ENCODE assay signal across 8 cellular contexts in the genomic region with DNA sequence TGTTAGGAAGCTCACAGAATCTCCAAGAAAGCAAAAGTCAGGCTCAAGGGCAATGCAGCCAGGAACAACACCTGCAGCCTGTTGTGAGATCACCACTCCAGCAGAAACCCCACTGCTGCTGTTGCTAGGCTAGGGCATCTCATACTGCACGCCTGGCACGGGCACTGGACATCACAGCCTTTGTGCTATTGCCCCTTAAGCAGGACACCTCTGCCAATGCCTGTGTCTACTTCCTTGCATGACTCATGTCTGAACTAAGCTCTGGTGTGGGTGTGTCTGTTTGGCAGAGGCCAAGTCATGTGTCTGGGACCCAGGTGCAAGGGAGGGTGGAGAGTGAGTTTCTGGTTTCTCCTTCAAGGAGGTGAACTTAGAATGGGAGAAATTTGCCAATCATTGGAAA. TPM values are rescaled to one million over a fixed set of nuclear protein-coding genes. Genes with fewer than 3 reads are reported as not detected.
DNase-seq lines count a peak whose midpoint lies in the region; ATAC-seq and TF ChIP-seq lines count a peak whose summit lies in the region.

No MANE protein-coding gene starts in this region.

- no peak for TF ChIP-seq CTCF in NB4 (IDR thresholded peaks at IDR 0.05; ENCODE audit: low read depth, low read length)
- TF ChIP-seq CTCF in progenitor cell of endocrine pancreas (IDR thresholded peaks at IDR 0.05; ENCODE audit: unreplicated experiment): no peak

- peaks cover 3% of the 10 kb centered on the region for H3K36me3 Mint-ChIP-seq in activated CD4-positive, alpha-beta T cell treated with anti-CD3 and anti-CD28 coated beads, Interleukin-2, amount 10 ng/mL, durations not matched to agents 7 days and 5 days (ENCODE audit: low read depth)
- H3K36me3 Mint-ChIP-seq in progenitor cell of endocrine pancreas (ENCODE audit: insufficient read depth): no peaks in the 10 kb centered on the region

- no peaks in the 10 kb centered on the region for H3K9me3 ChIP-seq in esophagus (ENCODE audit: control insufficient read depth in 2 of 2, insufficient read depth in 1 of 2, low read depth in 1 of 2, low read length in 1 of 2)

- 20 to 22% methylated on average over 2 of the region's 2 CpGs for WGBS in esophagus, 2 donors

- no peak for TF ChIP-seq POLR2A in NB4 (IDR thresholded peaks at IDR 0.05; ENCODE audit: extremely low read depth, insufficient read length)

- H3K4me3 Mint-ChIP-seq in activated CD4-positive, alpha-beta T cell treated with anti-CD3 and anti-CD28 coated beads, Interleukin-2, amount 10 ng/mL, durations not matched to agents 7 days and 5 days: peak overlapping the region; percentile 35
- H3K4me3 Mint-ChIP-seq in progenitor cell of endocrine pancreas (ENCODE audit: low read depth): no peak overlapping the region

- H3K4me1 Mint-ChIP-seq in activated CD4-positive, alpha-beta T cell treated with anti-CD3 and anti-CD28 coated beads, Interleukin-2, amount 10 ng/mL, durations not matched to agents 7 days and 5 days: peaks cover 58% of the 10 kb centered on the region
- H3K4me1 Mint-ChIP-seq in progenitor cell of endocrine pancreas (ENCODE audit: low read depth): peaks cover 5% of the 10 kb centered on the region

- H3K9me3 Mint-ChIP-seq in activated CD4-positive, alpha-beta T cell treated with anti-CD3 and anti-CD28 coated beads, Interleukin-2, amount 10 ng/mL, durations not matched to agents 7 days and 5 days: peaks cover 4% of the 10 kb centered on the region
- H3K9me3 Mint-ChIP-seq in progenitor cell of endocrine pancreas (ENCODE audit: low read depth): no peaks in the 10 kb centered on the region

- peaks cover 0 to 2% of the 10 kb centered on the region in 2 donors for H3K4me1 ChIP-seq in esophagus (ENCODE audit: control insufficient read depth in 2 of 2, insufficient read depth in 2 of 2, low read length in 1 of 2)

- H3K27me3 Mint-ChIP-seq in activated CD4-positive, alpha-beta T cell treated with anti-CD3 and anti-CD28 coated beads, Interleukin-2, amount 10 ng/mL, durations not matched to agents 7 days and 5 days: no peaks in the 10 kb centered on the region
- peaks cover 5% of the 10 kb centered on the region for H3K27me3 Mint-ChIP-seq in progenitor cell of endocrine pancreas

- ATAC-seq in activated CD4-positive, CD25-positive, alpha-beta regulatory T cell treated with anti-CD3 and anti-CD28 coated beads, Interleukin-2, amount 50 U/mL, for 24 hours: peak; percentile 83 to 88
- ATAC-seq in HG02759 (IDR thresholded peaks at IDR 0.05; ENCODE audit: unreplicated experiment): peak; percentile 87

- H3K36me3 ChIP-seq in esophagus (ENCODE audit: control insufficient read depth in 2 of 2, insufficient read depth in 2 of 2, low read length in 1 of 2): no peaks in the 10 kb centered on the region

- H3K27me3 ChIP-seq in esophagus (ENCODE audit: control insufficient read depth in 1 of 2, insufficient read depth in 2 of 2, low read length in 2 of 2): no peaks in the 10 kb centered on the region

- H3K27ac Mint-ChIP-seq in activated CD4-positive, alpha-beta T cell treated with anti-CD3 and anti-CD28 coated beads, Interleukin-2, amount 10 ng/mL, durations not matched to agents 7 days and 5 days: peak overlapping the region; percentile 61
- H3K27ac Mint-ChIP-seq in progenitor cell of endocrine pancreas: peak overlapping the region; percentile 20

- peak overlapping the region; percentile 88 for H3K27ac ChIP-seq in esophagus (ENCODE audit: low read depth in 2 of 2, low read length in 1 of 2)

- CTCF ChIA-PET in activated CD4-positive, alpha-beta T cell treated with anti-CD3 and anti-CD28 coated beads, Interleukin-2, amount 10 ng/mL, durations not matched to agents 7 days and 5 days (lab: Charles Lee): interaction anchor here (0.6 to 4.0 kb wide), 12 partner anchors 9 to 194 kb away, joined by 3 to 21 read pairs (median 3); a partner anchor contains a TSS

- no peak for DNase-seq in activated CD4-positive, CD25-positive, alpha-beta regulatory T cell treated with anti-CD3 and anti-CD28 coated beads, Interleukin-2, amount 50 U/mL, for 72 hours
- DNase-seq in NB4 (ENCODE audit: low read depth): peak; percentile 68
- DNase-seq in activated CD4-positive, alpha-beta T cell treated with anti-CD3 and anti-CD28 coated beads, Interleukin-2, amount 10 ng/mL, durations not matched to agents 7 days and 5 days: peak; percentile 64
- no peak for DNase-seq in progenitor cell of endocrine pancreas (ENCODE audit: low spot score, unreplicated experiment)
- no peak for DNase-seq in putamen (ENCODE audit: low spot score)

- H3K4me3 ChIP-seq in NB4 (ENCODE audit: low read depth, low read length) (no peak overlapping the region), esophagus (ENCODE audit: low read depth in 1 of 2, low read length in 2 of 2) (no peak overlapping the region)

- POLR2A ChIA-PET in activated CD4-positive, alpha-beta T cell treated with anti-CD3 and anti-CD28 coated beads, Interleukin-2, amount 10 ng/mL, durations not matched to agents 7 days and 5 days (lab: Charles Lee): interaction anchor here (0.6 kb wide), 1 partner anchor 24 kb away, joined by 4 read pairs; no protein-coding TSS in a partner anchor

RNA-seq across cellular contexts. Expression of a gene that starts 10.0 kb away (rescaled TPM):
- 10 to 100 TPM; 54.5 to 59.0 TPM for total RNA-seq in activated CD4-positive, alpha-beta T cell treated with anti-CD3 and anti-CD28 coated beads, Interleukin-2, amount 10 ng/mL, durations not matched to agents 7 days and 5 days
- polyA plus RNA-seq in esophagus: 10 to 100 TPM; 17.7 to 33.4 TPM
- total RNA-seq in progenitor cell of endocrine pancreas: 115 TPM in 2 replicates

RNA-seq across cellular contexts. Expression of a gene that starts 17.7 kb away (rescaled TPM):
- 10 to 100 TPM; 14.4 to 15.5 TPM for total RNA-seq in activated CD4-positive, alpha-beta T cell treated with anti-CD3 and anti-CD28 coated beads, Interleukin-2, amount 10 ng/mL, durations not matched to agents 7 days and 5 days
- 1 to 10 TPM in 1 of 2 donors, under 1 TPM in 1; 0.77 to 2.4 TPM for polyA plus RNA-seq in esophagus
- 5.3 and 5.4 TPM in 2 replicates for total RNA-seq in progenitor cell of endocrine pancreas

Comparison
In these comparisons a context has a peak if more than half of its experiments do, and no peak if none do; other contexts are left out.
1. DNase-seq: peak in NB4 (single experiment) and activated CD4-positive, alpha-beta T cell treated with anti-CD3 and anti-CD28 coated beads, Interleukin-2, amount 10 ng/mL, durations not matched to agents 7 days and 5 days (single experiment); none in activated CD4-positive, CD25-positive, alpha-beta regulatory T cell treated with anti-CD3 and anti-CD28 coated beads, Interleukin-2, amount 50 U/mL, for 72 hours (single experiment), progenitor cell of endocrine pancreas (single experiment) and putamen (single experiment).